22 cellular contexts compared by ENCODE assay signal in the genomic region with DNA sequence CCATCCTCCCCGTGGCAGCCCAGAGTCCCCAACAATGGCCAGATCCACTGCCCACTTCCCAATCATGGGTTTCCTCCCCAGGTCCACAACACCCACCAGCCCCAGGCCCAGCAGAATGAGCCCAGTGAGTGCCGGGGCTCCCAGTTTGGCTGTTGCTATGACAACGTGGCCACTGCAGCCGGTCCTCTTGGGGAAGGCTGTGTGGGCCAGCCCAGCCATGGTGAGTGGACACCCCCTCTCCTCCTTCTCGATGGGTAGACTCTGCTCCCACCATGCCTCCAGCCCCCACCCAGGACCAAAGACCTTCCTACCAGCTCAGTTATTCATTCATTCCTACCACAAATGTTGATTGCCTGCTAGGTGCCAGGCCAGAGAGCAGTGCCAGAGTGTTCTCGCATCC. TPM values are rescaled to one million over a fixed set of nuclear protein-coding genes. Genes with fewer than 3 reads are reported as not detected.
A peak's percentile ranks its signal among the peaks of the same experiment; 100 is the strongest.
DNase-seq lines count a peak whose midpoint lies in the region; ATAC-seq, FAIRE-seq and TF ChIP-seq lines count a peak whose summit lies in the region.
"Had no signal": no experiment of that assay in that cellular context is flagged by ENCODE, and none has a peak within 500 bp of the region (broad histone marks: within the 10 kb centered on the region; RNA-seq: fewer than 3 reads in every experiment).

No MANE protein-coding gene starts in this region.

- no peaks in the 10 kb centered on the region for H3K9me3 Mint-ChIP-seq in GM23338
- H3K9me3 Mint-ChIP-seq: CD8-positive, alpha-beta T cell had no signal

- H3K27me3 ChIP-seq in GM23338 (ENCODE audit: insufficient read depth): no peaks in the 10 kb centered on the region
- H3K27me3 ChIP-seq: SJSA1 had no signal

- 0 out of 2 replicates have a peak overlapping the region, but pooled peaks have one; percentile 62 for H3K27ac Mint-ChIP-seq in GM23338
- H3K27ac Mint-ChIP-seq: CD8-positive, alpha-beta T cell had no signal

- no peaks in the 10 kb centered on the region for H3F3A ChIP-seq in GM23338 (replicated peaks; ENCODE audit: low read depth)

- DNase-seq in AG20443 (ENCODE audit: low spot score) (peak; percentile 10), GM23338 (ENCODE audit: low spot score) (no peak), kidney (peak; percentile 61), retina (peak; percentile 40), NCI-H526 treated with DMSO at 0.1 percent for 48 hours (lab: John Stamatoyannopoulos, UW) (no peak)
- DNase-seq: C1 segment of cervical spinal cord; Caco-2; CD8-positive, alpha-beta T cell; MM.1S; NCI-H2029; NCI-H446 treated with DMSO at 0.1 percent for 48 hours; NCI-H526; PC-9 had no signal

- H3K4me1 Mint-ChIP-seq in GM23338: no peaks in the 10 kb centered on the region; the same call in 2 of the 3 replicates

- no peak overlapping the region for H2AFZ ChIP-seq in GM23338
- H2AFZ ChIP-seq: PC-9 had no signal

- peaks cover 10% of the 10 kb centered on the region for H3K27me3 Mint-ChIP-seq in GM23338 (ENCODE audit: insufficient read depth, low read depth, poor library complexity)

- no peaks in the 10 kb centered on the region for H4K20me1 ChIP-seq in GM23338 (replicated peaks; ENCODE audit: insufficient read depth)

- H3K4me3 ChIP-seq in GM23338 (no peak overlapping the region), kidney (ENCODE audit: low read length in 2 of 2) (no peak overlapping the region)
- H3K4me3 ChIP-seq: A549, PC-9, SJSA1 had no signal

- H3K4me3 Mint-ChIP-seq in GM23338: no peak overlapping the region
- H3K4me3 Mint-ChIP-seq: CD8-positive, alpha-beta T cell had no signal

- no peaks in the 10 kb centered on the region for H3K4me1 ChIP-seq in GM23338 (ENCODE audit: insufficient read depth)
- peaks cover 0 to 5% of the 10 kb centered on the region in 2 donors for H3K4me1 ChIP-seq in kidney (ENCODE audit: control insufficient read depth in 1 of 2, insufficient read depth in 1 of 2, low read depth in 1 of 2, low read length in 2 of 2)
- H3K4me1 ChIP-seq: A549, SJSA1 had no signal

- peaks cover 6% of the 10 kb centered on the region; the same call in 2 of the 3 replicates for H3K36me3 Mint-ChIP-seq in GM23338 (ENCODE audit: low read depth)
- H3K36me3 Mint-ChIP-seq: CD8-positive, alpha-beta T cell had no signal

- no peaks in the 10 kb centered on the region for H3K9me3 ChIP-seq in kidney (ENCODE audit: control insufficient read depth in 1 of 2, low read length in 2 of 2)
- H3K9me3 ChIP-seq: A549, Caco-2, SJSA1 had no signal

- H3K27ac ChIP-seq in GM23338 (ENCODE audit: low read depth) (no peak overlapping the region), kidney (ENCODE audit: low read depth in 2 of 2, low read length in 2 of 2) (peak overlapping the region; percentile 57 to 63)
- H3K27ac ChIP-seq: A549, KMS-11, PC-9, SJSA1 had no signal

- ATAC-seq in GM23338 (no peak), GM18873 (IDR thresholded peaks at IDR 0.05; ENCODE audit: low FRiP score, unreplicated experiment) (no peak)
- ATAC-seq in activated CD4-positive, CD25-positive, alpha-beta regulatory T cell treated with anti-CD3 and anti-CD28 coated beads, Interleukin-2, amount 50 U/mL, for 24 hours: no peak
- ATAC-seq: CD8-positive, alpha-beta T cell; HCT116; Right ventricle myocardium inferior had no signal

- H3K79me2 ChIP-seq in GM23338 (replicated peaks; ENCODE audit: insufficient read depth): no peaks in the 10 kb centered on the region

- no peak overlapping the region for H3K4me2 ChIP-seq in GM23338
- H3K4me2 ChIP-seq: A549, KMS-11, PC-9 had no signal

- H3K9me2 ChIP-seq in GM23338 (ENCODE audit: insufficient read depth): no peaks in the 10 kb centered on the region

- H3K36me3 ChIP-seq in GM23338 (ENCODE audit: insufficient read depth) (no peaks in the 10 kb centered on the region), kidney (ENCODE audit: control insufficient read depth in 1 of 2, insufficient read depth in 2 of 2, low read length in 2 of 2) (peaks cover 3 to 12% of the 10 kb centered on the region in 2 donors)
- H3K36me3 ChIP-seq: SJSA1 had no signal

- TF ChIP-seq CTCF in GM23338 (conservative IDR thresholded peaks at IDR 0.05; ENCODE audit: low read depth in 2 of 2) (no peak), kidney (IDR thresholded peaks at IDR 0.05; ENCODE audit: borderline replicate concordance, extremely low read depth, insufficient read depth) (no peak)

- no peak for FAIRE-seq in kidney (lab: Jason Lieb, UNC)
- FAIRE-seq: A549, G401.6 had no signal

- no peak overlapping the region for H3K9ac ChIP-seq in kidney (ENCODE audit: low read length in 2 of 2)
- H3K9ac ChIP-seq: KMS-11 had no signal

- intact Hi-C loops in kidney (cut with DNase I): no loop called here

TF ChIP-seq in GM23338, 12 proteins besides CTCF, POLR2A, EP300 and RAD21 (continues in another document):
- TF ChIP-seq JUNB (IDR thresholded peaks at IDR 0.05; ENCODE audit: unreplicated experiment): no peak
- no peak for TF ChIP-seq CREB1 (CRISPR knock-in tag; IDR thresholded peaks at IDR 0.05; ENCODE audit: low read depth)
- TF ChIP-seq EZH2phosphoT487 (IDR thresholded peaks at IDR 0.05; ENCODE audit: unreplicated experiment): no peak
- TF ChIP-seq, protein P1, sequence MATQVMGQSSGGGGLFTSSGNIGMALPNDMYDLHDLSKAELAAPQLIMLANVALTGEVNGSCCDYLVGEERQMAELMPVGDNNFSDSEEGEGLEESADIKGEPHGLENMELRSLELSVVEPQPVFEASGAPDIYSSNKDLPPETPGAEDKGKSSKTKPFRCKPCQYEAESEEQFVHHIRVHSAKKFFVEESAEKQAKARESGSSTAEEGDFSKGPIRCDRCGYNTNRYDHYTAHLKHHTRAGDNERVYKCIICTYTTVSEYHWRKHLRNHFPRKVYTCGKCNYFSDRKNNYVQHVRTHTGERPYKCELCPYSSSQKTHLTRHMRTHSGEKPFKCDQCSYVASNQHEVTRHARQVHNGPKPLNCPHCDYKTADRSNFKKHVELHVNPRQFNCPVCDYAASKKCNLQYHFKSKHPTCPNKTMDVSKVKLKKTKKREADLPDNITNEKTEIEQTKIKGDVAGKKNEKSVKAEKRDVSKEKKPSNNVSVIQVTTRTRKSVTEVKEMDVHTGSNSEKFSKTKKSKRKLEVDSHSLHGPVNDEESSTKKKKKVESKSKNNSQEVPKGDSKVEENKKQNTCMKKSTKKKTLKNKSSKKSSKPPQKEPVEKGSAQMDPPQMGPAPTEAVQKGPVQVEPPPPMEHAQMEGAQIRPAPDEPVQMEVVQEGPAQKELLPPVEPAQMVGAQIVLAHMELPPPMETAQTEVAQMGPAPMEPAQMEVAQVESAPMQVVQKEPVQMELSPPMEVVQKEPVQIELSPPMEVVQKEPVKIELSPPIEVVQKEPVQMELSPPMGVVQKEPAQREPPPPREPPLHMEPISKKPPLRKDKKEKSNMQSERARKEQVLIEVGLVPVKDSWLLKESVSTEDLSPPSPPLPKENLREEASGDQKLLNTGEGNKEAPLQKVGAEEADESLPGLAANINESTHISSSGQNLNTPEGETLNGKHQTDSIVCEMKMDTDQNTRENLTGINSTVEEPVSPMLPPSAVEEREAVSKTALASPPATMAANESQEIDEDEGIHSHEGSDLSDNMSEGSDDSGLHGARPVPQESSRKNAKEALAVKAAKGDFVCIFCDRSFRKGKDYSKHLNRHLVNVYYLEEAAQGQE (IDR thresholded peaks at IDR 0.05; ENCODE audit: unreplicated experiment): no peak
- TF ChIP-seq, protein P2, sequence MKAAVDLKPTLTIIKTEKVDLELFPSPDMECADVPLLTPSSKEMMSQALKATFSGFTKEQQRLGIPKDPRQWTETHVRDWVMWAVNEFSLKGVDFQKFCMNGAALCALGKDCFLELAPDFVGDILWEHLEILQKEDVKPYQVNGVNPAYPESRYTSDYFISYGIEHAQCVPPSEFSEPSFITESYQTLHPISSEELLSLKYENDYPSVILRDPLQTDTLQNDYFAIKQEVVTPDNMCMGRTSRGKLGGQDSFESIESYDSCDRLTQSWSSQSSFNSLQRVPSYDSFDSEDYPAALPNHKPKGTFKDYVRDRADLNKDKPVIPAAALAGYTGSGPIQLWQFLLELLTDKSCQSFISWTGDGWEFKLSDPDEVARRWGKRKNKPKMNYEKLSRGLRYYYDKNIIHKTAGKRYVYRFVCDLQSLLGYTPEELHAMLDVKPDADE (IDR thresholded peaks at IDR 0.05): no peak
- no peak for TF ChIP-seq ZNF114 (CRISPR knock-in tag; IDR thresholded peaks at IDR 0.05)
- no peak for TF ChIP-seq NANOG (IDR thresholded peaks at IDR 0.05; ENCODE audit: borderline replicate concordance)
- no peak for TF ChIP-seq EZH2 (IDR thresholded peaks at IDR 0.05; ENCODE audit: low read depth, unreplicated experiment)

RNA-seq across cellular contexts. Expression of a gene that starts 23.8 kb away (rescaled TPM):
- 11.3 and 13.2 TPM in 2 replicates for total RNA-seq in GM23338 (2014; rRNA removed; shearing (Covaris generic))
- polyA plus RNA-seq in GM23338 (2016; fragmentation: Nextera tagmentation; extraction: Ambion mirVana): 2.4 and 2.8 TPM in 2 replicates
- total RNA-seq in kidney: 132 TPM
- polyA plus RNA-seq in kidney (ENCODE audit: insufficient read depth, low read depth, low replicate concordance): 19.1 TPM
- total RNA-seq: CD8-positive, alpha-beta T cell; H4; PC-9 had no signal

Comparison
In these comparisons a context has a peak if more than half of its experiments do, and no peak if none do; other contexts are left out.
1. DNase-seq: peak in AG20443 (single experiment), kidney (single experiment) and retina (single experiment); none in GM23338 (single experiment) and NCI-H526 treated with DMSO at 0.1 percent for 48 hours (single experiment).